ENCODE assay signal across 1 cellular context in the genomic region with DNA sequence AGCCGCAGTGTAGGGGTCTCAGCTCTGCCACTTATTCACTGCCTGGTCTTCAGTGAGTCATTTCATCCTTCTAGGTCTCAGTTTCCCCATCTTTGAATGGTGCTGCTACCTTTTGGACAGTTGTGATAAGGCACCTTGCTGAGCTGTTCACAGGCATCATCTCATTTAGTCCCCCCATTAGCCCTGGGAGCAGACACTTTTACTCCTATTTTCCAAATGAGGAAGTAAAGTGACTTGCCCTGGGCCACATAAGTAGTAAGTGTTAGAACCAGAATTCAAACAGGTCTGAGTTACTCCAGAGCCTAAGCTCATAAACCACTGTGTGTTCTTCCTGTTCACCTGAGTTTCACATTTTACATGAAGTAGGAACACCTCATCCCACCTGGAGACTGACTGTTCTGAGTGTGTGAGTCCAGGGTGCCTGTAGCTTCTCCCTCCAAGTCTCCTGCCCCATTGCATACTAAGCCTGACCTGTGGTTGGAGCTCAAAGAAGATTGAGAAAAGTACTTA.
TF ChIP-seq lines count a peak whose summit lies in the region.

No MANE protein-coding gene starts in this region.

TF ChIP-seq in H1, 55 proteins besides CTCF, POLR2A, EP300 and RAD21:
- TF ChIP-seq, protein P1, sequence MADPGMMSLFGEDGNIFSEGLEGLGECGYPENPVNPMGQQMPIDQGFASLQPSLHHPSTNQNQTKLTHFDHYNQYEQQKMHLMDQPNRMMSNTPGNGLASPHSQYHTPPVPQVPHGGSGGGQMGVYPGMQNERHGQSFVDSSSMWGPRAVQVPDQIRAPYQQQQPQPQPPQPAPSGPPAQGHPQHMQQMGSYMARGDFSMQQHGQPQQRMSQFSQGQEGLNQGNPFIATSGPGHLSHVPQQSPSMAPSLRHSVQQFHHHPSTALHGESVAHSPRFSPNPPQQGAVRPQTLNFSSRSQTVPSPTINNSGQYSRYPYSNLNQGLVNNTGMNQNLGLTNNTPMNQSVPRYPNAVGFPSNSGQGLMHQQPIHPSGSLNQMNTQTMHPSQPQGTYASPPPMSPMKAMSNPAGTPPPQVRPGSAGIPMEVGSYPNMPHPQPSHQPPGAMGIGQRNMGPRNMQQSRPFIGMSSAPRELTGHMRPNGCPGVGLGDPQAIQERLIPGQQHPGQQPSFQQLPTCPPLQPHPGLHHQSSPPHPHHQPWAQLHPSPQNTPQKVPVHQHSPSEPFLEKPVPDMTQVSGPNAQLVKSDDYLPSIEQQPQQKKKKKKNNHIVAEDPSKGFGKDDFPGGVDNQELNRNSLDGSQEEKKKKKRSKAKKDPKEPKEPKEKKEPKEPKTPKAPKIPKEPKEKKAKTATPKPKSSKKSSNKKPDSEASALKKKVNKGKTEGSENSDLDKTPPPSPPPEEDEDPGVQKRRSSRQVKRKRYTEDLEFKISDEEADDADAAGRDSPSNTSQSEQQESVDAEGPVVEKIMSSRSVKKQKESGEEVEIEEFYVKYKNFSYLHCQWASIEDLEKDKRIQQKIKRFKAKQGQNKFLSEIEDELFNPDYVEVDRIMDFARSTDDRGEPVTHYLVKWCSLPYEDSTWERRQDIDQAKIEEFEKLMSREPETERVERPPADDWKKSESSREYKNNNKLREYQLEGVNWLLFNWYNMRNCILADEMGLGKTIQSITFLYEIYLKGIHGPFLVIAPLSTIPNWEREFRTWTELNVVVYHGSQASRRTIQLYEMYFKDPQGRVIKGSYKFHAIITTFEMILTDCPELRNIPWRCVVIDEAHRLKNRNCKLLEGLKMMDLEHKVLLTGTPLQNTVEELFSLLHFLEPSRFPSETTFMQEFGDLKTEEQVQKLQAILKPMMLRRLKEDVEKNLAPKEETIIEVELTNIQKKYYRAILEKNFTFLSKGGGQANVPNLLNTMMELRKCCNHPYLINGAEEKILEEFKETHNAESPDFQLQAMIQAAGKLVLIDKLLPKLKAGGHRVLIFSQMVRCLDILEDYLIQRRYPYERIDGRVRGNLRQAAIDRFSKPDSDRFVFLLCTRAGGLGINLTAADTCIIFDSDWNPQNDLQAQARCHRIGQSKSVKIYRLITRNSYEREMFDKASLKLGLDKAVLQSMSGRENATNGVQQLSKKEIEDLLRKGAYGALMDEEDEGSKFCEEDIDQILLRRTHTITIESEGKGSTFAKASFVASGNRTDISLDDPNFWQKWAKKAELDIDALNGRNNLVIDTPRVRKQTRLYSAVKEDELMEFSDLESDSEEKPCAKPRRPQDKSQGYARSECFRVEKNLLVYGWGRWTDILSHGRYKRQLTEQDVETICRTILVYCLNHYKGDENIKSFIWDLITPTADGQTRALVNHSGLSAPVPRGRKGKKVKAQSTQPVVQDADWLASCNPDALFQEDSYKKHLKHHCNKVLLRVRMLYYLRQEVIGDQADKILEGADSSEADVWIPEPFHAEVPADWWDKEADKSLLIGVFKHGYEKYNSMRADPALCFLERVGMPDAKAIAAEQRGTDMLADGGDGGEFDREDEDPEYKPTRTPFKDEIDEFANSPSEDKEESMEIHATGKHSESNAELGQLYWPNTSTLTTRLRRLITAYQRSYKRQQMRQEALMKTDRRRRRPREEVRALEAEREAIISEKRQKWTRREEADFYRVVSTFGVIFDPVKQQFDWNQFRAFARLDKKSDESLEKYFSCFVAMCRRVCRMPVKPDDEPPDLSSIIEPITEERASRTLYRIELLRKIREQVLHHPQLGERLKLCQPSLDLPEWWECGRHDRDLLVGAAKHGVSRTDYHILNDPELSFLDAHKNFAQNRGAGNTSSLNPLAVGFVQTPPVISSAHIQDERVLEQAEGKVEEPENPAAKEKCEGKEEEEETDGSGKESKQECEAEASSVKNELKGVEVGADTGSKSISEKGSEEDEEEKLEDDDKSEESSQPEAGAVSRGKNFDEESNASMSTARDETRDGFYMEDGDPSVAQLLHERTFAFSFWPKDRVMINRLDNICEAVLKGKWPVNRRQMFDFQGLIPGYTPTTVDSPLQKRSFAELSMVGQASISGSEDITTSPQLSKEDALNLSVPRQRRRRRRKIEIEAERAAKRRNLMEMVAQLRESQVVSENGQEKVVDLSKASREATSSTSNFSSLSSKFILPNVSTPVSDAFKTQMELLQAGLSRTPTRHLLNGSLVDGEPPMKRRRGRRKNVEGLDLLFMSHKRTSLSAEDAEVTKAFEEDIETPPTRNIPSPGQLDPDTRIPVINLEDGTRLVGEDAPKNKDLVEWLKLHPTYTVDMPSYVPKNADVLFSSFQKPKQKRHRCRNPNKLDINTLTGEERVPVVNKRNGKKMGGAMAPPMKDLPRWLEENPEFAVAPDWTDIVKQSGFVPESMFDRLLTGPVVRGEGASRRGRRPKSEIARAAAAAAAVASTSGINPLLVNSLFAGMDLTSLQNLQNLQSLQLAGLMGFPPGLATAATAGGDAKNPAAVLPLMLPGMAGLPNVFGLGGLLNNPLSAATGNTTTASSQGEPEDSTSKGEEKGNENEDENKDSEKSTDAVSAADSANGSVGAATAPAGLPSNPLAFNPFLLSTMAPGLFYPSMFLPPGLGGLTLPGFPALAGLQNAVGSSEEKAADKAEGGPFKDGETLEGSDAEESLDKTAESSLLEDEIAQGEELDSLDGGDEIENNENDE (IDR thresholded peaks at IDR 0.05; ENCODE audit: insufficient replicate concordance, low read length) = no peak
- no peak for TF ChIP-seq ZNF274 (IDR thresholded peaks at IDR 0.05; ENCODE audit: borderline replicate concordance, extremely low read depth, low read length)
- TF ChIP-seq YY1 (IDR thresholded peaks at IDR 0.05; ENCODE audit: low read depth, low read length) = no peak
- TF ChIP-seq CREB1 (IDR thresholded peaks at IDR 0.05) = no peak
- no peak for TF ChIP-seq TEAD4 (IDR thresholded peaks at IDR 0.05; ENCODE audit: low read depth, low read length)
- no peak for TF ChIP-seq BCL11A (IDR thresholded peaks at IDR 0.05; ENCODE audit: low read depth in 2 of 2, low read length in 2 of 2)
- no peak for TF ChIP-seq RBBP5 (IDR thresholded peaks at IDR 0.05; ENCODE audit: borderline replicate concordance, low read depth, low read length)
